8 cellular contexts compared by ENCODE assay signal in the genomic region with DNA sequence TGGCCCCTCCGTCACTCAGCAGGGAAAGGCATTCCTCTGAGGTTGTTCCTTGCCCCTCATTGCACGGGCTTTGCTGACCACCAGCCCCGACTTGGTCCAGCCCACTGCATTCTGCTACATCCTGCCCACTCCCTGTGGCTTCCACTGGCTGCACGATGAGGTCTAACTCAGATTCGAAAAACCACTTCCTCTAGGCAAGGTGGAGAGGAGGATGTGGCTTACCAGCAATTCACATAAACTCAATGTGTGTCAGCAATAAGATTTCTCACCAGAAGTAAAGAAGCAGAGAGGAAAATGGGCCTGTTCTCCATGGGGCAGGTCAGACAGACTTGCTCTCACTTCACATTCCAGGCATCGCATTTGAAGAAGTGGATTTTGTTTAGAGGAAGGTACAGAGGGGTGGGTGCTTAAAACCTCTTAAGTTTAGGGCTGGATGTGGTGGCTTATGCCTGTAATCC. TPM values are rescaled to one million over a fixed set of nuclear protein-coding genes. Genes with fewer than 3 reads are reported as not detected.
DNase-seq lines count a peak whose midpoint lies in the region; ATAC-seq and TF ChIP-seq lines count a peak whose summit lies in the region.

No MANE protein-coding gene starts in this region.

- H3K36me3 ChIP-seq in thyroid gland, result peaks cover 0 to 5% of the 10 kb centered on the region in 2 donors

- H3K9me3 ChIP-seq in thyroid gland, result no peaks in the 10 kb centered on the region

- ATAC-seq in GM21360 (IDR thresholded peaks at IDR 0.05; ENCODE audit: unreplicated experiment) (peak; percentile 51), HG03565 (IDR thresholded peaks at IDR 0.05; ENCODE audit: unreplicated experiment) (peak; percentile 76)

- H3K27me3 ChIP-seq in thyroid gland, result no peaks in the 10 kb centered on the region

- no peak for TF ChIP-seq CTCF in thyroid gland (IDR thresholded peaks at IDR 0.05)

- no peak overlapping the region for H3K4me3 ChIP-seq in thyroid gland (replicated peaks in 1 of 3)

- H3K27ac ChIP-seq in thyroid gland, result no peak overlapping the region

- WGBS in thyroid gland, 2 donors, result 74 to 89% methylated on average over 6 of the region's 6 CpGs

- intact Hi-C loops in thyroid gland (cut with DNase I), result no loop called here

- DNase-seq in Daoy (ENCODE audit: low read depth) (peak; percentile 95), kidney tubule cell (ENCODE audit: low spot score) (peak; percentile 74), thyroid gland (no peak), ureter (ENCODE audit: low spot score) (no peak), NCI-H2081 treated with DMSO at 0.1 percent for 48 hours (lab: John Stamatoyannopoulos, UW) (no peak)
- DNase-seq in activated CD4-positive, CD25-positive, alpha-beta regulatory T cell treated with anti-CD3 and anti-CD28 coated beads, Interleukin-2, amount 50 U/mL, for 72 hours, result peak; percentile 68

- TF ChIP-seq POLR2A in thyroid gland (IDR thresholded peaks at IDR 0.05), result no peak

- H3K4me1 ChIP-seq in thyroid gland, result peaks cover 0 to 13% of the 10 kb centered on the region in 2 donors

RNA-seq across cellular contexts. Expression of gene GPR68, which starts 14.7 kb away (rescaled TPM):
- total RNA-seq in Daoy (2014; rRNA removed; shearing (Covaris generic)), result 10.1 and 11.6 TPM in 2 replicates
- total RNA-seq in thyroid gland, result under 1 TPM in 3 of 4 donors, not detected in 1; 0.13 to 0.73 (median 0.42) TPM
- 3.0 TPM for total RNA-seq in ureter

Comparison
In these comparisons a context has a peak if more than half of its experiments do, and no peak if none do; other contexts are left out.
1. DNase-seq: peak in Daoy (single experiment), activated CD4-positive, CD25-positive, alpha-beta regulatory T cell treated with anti-CD3 and anti-CD28 coated beads, Interleukin-2, amount 50 U/mL, for 72 hours (single experiment) and kidney tubule cell (single experiment); none in thyroid gland (0 of 2), ureter (single experiment) and NCI-H2081 treated with DMSO at 0.1 percent for 48 hours (single experiment).